27 cellular contexts compared by ENCODE assay signal in genomic region chr4:16812041-16812440, GRCh38.
"Had no signal": no experiment of that assay in that cellular context is flagged by ENCODE, and none has a peak within 500 bp of the region (broad histone marks: within the 10 kb centered on the region; RNA-seq: fewer than 3 reads in every experiment).

No MANE protein-coding gene starts in this region.

- FAIRE-seq: bronchial epithelial cell had no signal

- H3K4me1 ChIP-seq: esophagus squamous epithelium, gastroesophageal sphincter had no signal

- H3K27ac ChIP-seq: brain microvascular endothelial cell, coronary artery, dorsolateral prefrontal cortex, epithelial cell of prostate, esophagus squamous epithelium, gastroesophageal sphincter had no signal

- H3K27me3 ChIP-seq: brain microvascular endothelial cell, dorsolateral prefrontal cortex, esophagus squamous epithelium, gastroesophageal sphincter had no signal

- H3K36me3 ChIP-seq: brain microvascular endothelial cell, esophagus squamous epithelium, gastroesophageal sphincter had no signal

- H3K4me3 ChIP-seq: coronary artery, dorsolateral prefrontal cortex, esophagus squamous epithelium, gastroesophageal sphincter had no signal

- DNase-seq: activated CD4-positive, alpha-beta memory T cell treated with anti-CD3 and anti-CD28 coated beads, Interleukin-2, amount 10 ng/mL, durations not matched to agents 7 days and 5 days; activated CD4-positive, alpha-beta T cell treated with anti-CD3 and anti-CD28 coated beads for 36 hours; activated CD4-positive, alpha-beta T cell treated with anti-CD3 and anti-CD28 coated beads, Interleukin-2, amount 10 ng/mL, durations not matched to agents 24 days and 14 days; activated CD4-positive, alpha-beta T cell treated with anti-CD3 and anti-CD28 coated beads, Interleukin-2, amount 50 U/mL, for 4 hours; activated CD4-positive, CD25-positive, alpha-beta regulatory T cell; activated CD4-positive, CD25-positive, alpha-beta regulatory T cell treated with anti-CD3 and anti-CD28 coated beads, Interleukin-2, amount 50 U/mL, for 72 hours; activated CD8-positive, alpha-beta memory T cell treated with anti-CD3 and anti-CD28 coated beads, Interleukin-2, amount 50 U/mL, for 48 hours; activated gamma-delta T cell; activated naive CD4-positive, alpha-beta T cell; activated naive CD4-positive, alpha-beta T cell treated with anti-CD3 and anti-CD28 coated beads, Interleukin-2, amount 10 ng/mL, durations not matched to agents 7 days and 5 days; activated naive CD8-positive, alpha-beta T cell treated with anti-CD3 and anti-CD28 coated beads, Interleukin-2, amount 10 ng/mL, durations not matched to agents 7 days and 5 days; activated T-cell treated with anti-CD3 and anti-CD28 coated beads for 4 hours; activated T-cell treated with anti-CD3 and anti-CD28 coated beads, Interleukin-2, amount 50 U/mL, for 24 hours; activated T-cell treated with anti-CD3 and anti-CD28 coated beads, Interleukin-2, amount 50 U/mL, for 72 hours; anterior cingulate cortex; brain microvascular endothelial cell; dorsolateral prefrontal cortex; effector memory CD4-positive, alpha-beta T cell; esophagus squamous epithelium; foreskin melanocyte; T-helper 1 cell; T-helper 17 cell; T1000 had no signal
